In genomic region chr13:31162151-31163008, GRCh38 we compare ENCODE assay signal across 1 cellular context.
TF ChIP-seq lines count a peak whose summit lies in the region.

No MANE protein-coding gene starts in this region.

TF ChIP-seq in K562, 482 proteins besides CTCF, POLR2A, EP300 and RAD21 (continued from another document and continues in another):
- no peak for TF ChIP-seq CREBBP (IDR thresholded peaks at IDR 0.05; ENCODE audit: low read depth, low read length)
- no peak for TF ChIP-seq NFE2 (IDR thresholded peaks at IDR 0.05; ENCODE audit: low read depth)
- TF ChIP-seq MTA1 (IDR thresholded peaks at IDR 0.05; ENCODE audit: borderline replicate concordance), result no peak
- TF ChIP-seq ZNF277 (CRISPR knock-in tag; IDR thresholded peaks at IDR 0.05; ENCODE audit: borderline replicate concordance), result no peak
- TF ChIP-seq HDAC1 (IDR thresholded peaks at IDR 0.05), result no peak; a peak in 1 of 4 replicates
- 0 out of 2 replicates have a peak, but pooled peaks have one; percentile 56 for TF ChIP-seq NFRKB (IDR thresholded peaks at IDR 0.05; ENCODE audit: low read depth)
- 0 out of 2 replicates have a peak, but pooled peaks have one; percentile 9 for TF ChIP-seq ZBTB40 (IDR thresholded peaks at IDR 0.05)
- no peak for TF ChIP-seq ZBTB40 (CRISPR knock-in tag; IDR thresholded peaks at IDR 0.05)
- TF ChIP-seq E2F4 (CRISPR knock-in tag; IDR thresholded peaks at IDR 0.05; ENCODE audit: low read depth), result no peak
- TF ChIP-seq POU5F1 (IDR thresholded peaks at IDR 0.05; ENCODE audit: borderline replicate concordance, low read depth, low read length, partially characterized antibody), result no peak
- TF ChIP-seq PHF21A (IDR thresholded peaks at IDR 0.05; ENCODE audit: borderline replicate concordance, low read depth), result no peak
- no peak for TF ChIP-seq ZNF584 (CRISPR knock-in tag; IDR thresholded peaks at IDR 0.05; ENCODE audit: low read depth)
- no peak for TF ChIP-seq TSC22D4 (tag; IDR thresholded peaks at IDR 0.05)
- TF ChIP-seq ZKSCAN8 (CRISPR knock-in tag; IDR thresholded peaks at IDR 0.05), result no peak
- TF ChIP-seq CUX1 (CRISPR knock-in tag; IDR thresholded peaks at IDR 0.05), result 0 out of 2 replicates have a peak, but pooled peaks have one; percentile 27
- TF ChIP-seq HDGF (IDR thresholded peaks at IDR 0.05), result no peak
- no peak for TF ChIP-seq SIRT6 (IDR thresholded peaks at IDR 0.05; ENCODE audit: low read depth, low read length)
- no peak for TF ChIP-seq SMARCC2 (IDR thresholded peaks at IDR 0.05; ENCODE audit: low read depth)
- TF ChIP-seq IFI16 (CRISPR knock-in tag; IDR thresholded peaks at IDR 0.05), result no peak
- no peak for TF ChIP-seq JUN (IDR thresholded peaks at IDR 0.05; ENCODE audit: borderline replicate concordance, low read depth, low read length)
- no peak for TF ChIP-seq JUN (CRISPR knock-in tag; IDR thresholded peaks at IDR 0.05; ENCODE audit: borderline replicate concordance)
- no peak for TF ChIP-seq MYBL2 (IDR thresholded peaks at IDR 0.05; ENCODE audit: low read depth)
- no peak for TF ChIP-seq MYBL2 (CRISPR knock-in tag; IDR thresholded peaks at IDR 0.05; ENCODE audit: borderline replicate concordance)
- TF ChIP-seq DMBX1 (CRISPR knock-in tag; IDR thresholded peaks at IDR 0.05; ENCODE audit: borderline replicate concordance), result no peak
- no peak for TF ChIP-seq HOXB6 (CRISPR knock-in tag; IDR thresholded peaks at IDR 0.05; ENCODE audit: borderline replicate concordance)
- peak in 1 of 2 experiments; percentile 84; a peak in 1 of 4 replicates for TF ChIP-seq ARNT (IDR thresholded peaks at IDR 0.05)
- no peak for TF ChIP-seq CREB5 (CRISPR knock-in tag; IDR thresholded peaks at IDR 0.05)
- TF ChIP-seq TRIM28 (IDR thresholded peaks at IDR 0.05), result no peak
- no peak for TF ChIP-seq MTA2 (IDR thresholded peaks at IDR 0.05; ENCODE audit: low read depth)
- no peak for TF ChIP-seq RBM25 (IDR thresholded peaks at IDR 0.05; ENCODE audit: low read depth, low read length, severe bottlenecking)
- peak; percentile 69 for TF ChIP-seq DACH1 (IDR thresholded peaks at IDR 0.05; ENCODE audit: partially characterized antibody)
- TF ChIP-seq STAT6 (CRISPR knock-in tag; IDR thresholded peaks at IDR 0.05), result no peak
